ENCODE assay signal across 10 cellular contexts in genomic region chr11:130124096-130124495, GRCh38. TPM values are rescaled to one million over a fixed set of nuclear protein-coding genes. Genes with fewer than 3 reads are reported as not detected.
DNase-seq lines count a peak whose midpoint lies in the region; ATAC-seq and TF ChIP-seq lines count a peak whose summit lies in the region.
"Had no signal": no experiment of that assay in that cellular context is flagged by ENCODE, and none has a peak within 500 bp of the region (broad histone marks: within the 10 kb centered on the region; RNA-seq: fewer than 3 reads in every experiment).

No MANE protein-coding gene starts in this region.

- H3K4me1 Mint-ChIP-seq in dendritic cell treated with granulocyte-macrophage colony-stimulating factor and Interleukin-4, amounts not matched to agents 40 ng/mL and 50 ng/mL, for 4 days (ENCODE audit: low read depth): peaks cover 69% of the 10 kb centered on the region
- peaks cover 21% of the 10 kb centered on the region for H3K4me1 Mint-ChIP-seq in mesothelial cell of epicardium

- peak overlapping the region; percentile 81 for H3K27ac Mint-ChIP-seq in dendritic cell treated with granulocyte-macrophage colony-stimulating factor and Interleukin-4, amounts not matched to agents 40 ng/mL and 50 ng/mL, for 4 days
- peak overlapping the region; percentile 67 for H3K27ac Mint-ChIP-seq in mesothelial cell of epicardium
- H3K27ac Mint-ChIP-seq: IgD-negative memory B cell had no signal

- no peaks in the 10 kb centered on the region for H3K9me3 Mint-ChIP-seq in dendritic cell treated with granulocyte-macrophage colony-stimulating factor and Interleukin-4, amounts not matched to agents 40 ng/mL and 50 ng/mL, for 4 days
- H3K9me3 Mint-ChIP-seq in mesothelial cell of epicardium: no peaks in the 10 kb centered on the region
- H3K9me3 Mint-ChIP-seq: IgD-negative memory B cell had no signal

- H3K36me3 Mint-ChIP-seq in dendritic cell treated with granulocyte-macrophage colony-stimulating factor and Interleukin-4, amounts not matched to agents 40 ng/mL and 50 ng/mL, for 4 days (ENCODE audit: low read depth): peaks cover 84% of the 10 kb centered on the region
- peaks cover 43% of the 10 kb centered on the region for H3K36me3 Mint-ChIP-seq in mesothelial cell of epicardium

- ATAC-seq in GM19397 (IDR thresholded peaks at IDR 0.05; ENCODE audit: unreplicated experiment) (no peak), HG02870 (IDR thresholded peaks at IDR 0.05; ENCODE audit: unreplicated experiment) (no peak)

- H3K4me3 Mint-ChIP-seq in dendritic cell treated with granulocyte-macrophage colony-stimulating factor and Interleukin-4, amounts not matched to agents 40 ng/mL and 50 ng/mL, for 4 days: peak overlapping the region; percentile 23
- H3K4me3 Mint-ChIP-seq in mesothelial cell of epicardium: no peak overlapping the region

- H3K27me3 Mint-ChIP-seq in dendritic cell treated with granulocyte-macrophage colony-stimulating factor and Interleukin-4, amounts not matched to agents 40 ng/mL and 50 ng/mL, for 4 days: peaks cover 2% of the 10 kb centered on the region
- no peaks in the 10 kb centered on the region for H3K27me3 Mint-ChIP-seq in mesothelial cell of epicardium (ENCODE audit: low read depth)
- H3K27me3 Mint-ChIP-seq: IgD-negative memory B cell had no signal

- TF ChIP-seq POLR2A in NB4 (IDR thresholded peaks at IDR 0.05; ENCODE audit: extremely low read depth, insufficient read length): no peak

- peak overlapping the region; percentile 35 for H3K4me3 ChIP-seq in NB4 (ENCODE audit: low read depth, low read length)

- TF ChIP-seq CTCF in NB4 (IDR thresholded peaks at IDR 0.05; ENCODE audit: low read depth, low read length): peak; percentile 11
- TF ChIP-seq CTCF in mesothelial cell of epicardium (IDR thresholded peaks at IDR 0.05; ENCODE audit: unreplicated experiment): no peak

- DNase-seq in AG08395 (ENCODE audit: low spot score): peak; percentile 92
- DNase-seq in NB4 (ENCODE audit: low read depth): peak; percentile 98
- DNase-seq in mesothelial cell of epicardium (ENCODE audit: low spot score in 2 of 2, unreplicated experiment in 2 of 2): no peak
- DNase-seq in globus pallidus (ENCODE audit: low spot score): no peak
- DNase-seq in NCI-H2227 (lab: John Stamatoyannopoulos, UW; ENCODE audit: unreplicated experiment): no peak
- DNase-seq: DND-41 had no signal

- intact Hi-C loops in dendritic cell treated with granulocyte-macrophage colony-stimulating factor and Interleukin-4, amounts not matched to agents 40 ng/mL and 50 ng/mL, for 4 days (cut with micrococcal nuclease): loop anchor here (1.0 to 5.0 kb wide), 3 partner anchors 29 to 122 kb away; partner anchors contain the start of gene PRDM10

RNA-seq across cellular contexts. Expression of gene ST14, which starts 35.5 kb away (rescaled TPM):
- total RNA-seq in mesothelial cell of epicardium: 39.6 to 42.0 TPM (median 40.8 TPM) in 3 replicates

RNA-seq across cellular contexts. Expression of gene APLP2, which starts 54.4 kb away (rescaled TPM):
- 234 to 240 TPM (median 239 TPM) in 3 replicates for total RNA-seq in mesothelial cell of epicardium

Comparison
In these comparisons a context has a peak if more than half of its experiments do, and no peak if none do; other contexts are left out.
1. DNase-seq: peak in AG08395 (single experiment) and NB4 (single experiment); none in mesothelial cell of epicardium (0 of 2), globus pallidus (single experiment) and NCI-H2227 (single experiment).